18 cellular contexts compared by ENCODE assay signal in the genomic region with DNA sequence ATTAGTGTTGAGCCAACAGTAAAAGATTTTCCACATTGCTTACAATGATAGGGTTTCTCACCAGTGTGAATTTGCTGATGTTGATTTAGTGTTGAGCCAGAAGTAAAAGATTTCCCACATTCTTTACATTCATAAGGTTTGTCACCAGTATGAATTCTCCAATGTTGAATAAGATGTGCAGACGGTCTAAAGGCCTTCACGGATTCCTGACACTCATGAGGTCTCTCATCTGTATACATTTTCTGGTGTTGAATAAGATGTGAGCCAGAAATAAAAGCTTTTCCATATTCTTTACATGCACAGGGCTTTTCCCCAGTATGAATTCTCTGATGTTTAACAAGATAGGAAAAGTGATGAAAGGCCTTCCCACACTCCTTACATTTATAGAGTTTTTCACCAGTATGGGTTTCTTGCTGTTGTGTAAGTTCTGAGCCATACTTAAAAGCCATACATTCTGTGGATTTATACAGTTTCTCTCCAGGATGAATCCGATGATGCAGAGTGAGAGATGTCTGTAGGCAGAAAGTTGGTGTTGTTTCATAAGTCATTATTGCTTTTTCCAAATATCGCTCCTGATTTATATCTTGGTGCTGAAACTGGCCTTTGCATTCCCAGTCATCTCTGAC. TPM values are rescaled to one million over a fixed set of nuclear protein-coding genes. Genes with fewer than 3 reads are reported as not detected.
DNase-seq lines count a peak whose midpoint lies in the region; ATAC-seq and TF ChIP-seq lines count a peak whose summit lies in the region.
"Had no signal": no experiment of that assay in that cellular context is flagged by ENCODE, and none has a peak within 500 bp of the region (broad histone marks: within the 10 kb centered on the region; RNA-seq: fewer than 3 reads in every experiment).

No MANE protein-coding gene starts in this region.

- H3F3A ChIP-seq in neural progenitor cell (ENCODE audit: low read depth): peaks cover 26% of the 10 kb centered on the region

- peaks cover 58% of the 10 kb centered on the region for H3K9me3 Mint-ChIP-seq in CD8-positive, alpha-beta T cell
- H3K9me3 Mint-ChIP-seq in endodermal cell (peaks cover 98% of the 10 kb centered on the region), neural progenitor cell (peaks cover 86% of the 10 kb centered on the region)

- no peak overlapping the region for H3K27ac Mint-ChIP-seq in CD8-positive, alpha-beta T cell
- H3K27ac Mint-ChIP-seq in endodermal cell (no peak overlapping the region), neural progenitor cell (no peak overlapping the region)
- H3K27ac Mint-ChIP-seq: HFFc6 had no signal

- no peak for ATAC-seq in CD8-positive, alpha-beta T cell

- TF ChIP-seq POLR2A in breast epithelium (IDR thresholded peaks at IDR 0.05): no peak

- POLR2A ChIA-PET in CD8-positive, alpha-beta T cell (lab: Charles Lee): no interaction called here

- peaks cover 65% of the 10 kb centered on the region for H3K9me3 ChIP-seq in CD8-positive, alpha-beta T cell (ENCODE audit: low read length)
- H3K9me3 ChIP-seq in HUES64 (ENCODE audit: insufficient read depth, low read depth, low read length) (peaks cover 98% of the 10 kb centered on the region), endodermal cell (ENCODE audit: control insufficient read depth, low read length) (peaks cover 100% of the 10 kb centered on the region), skeletal muscle satellite cell (replicated peaks; ENCODE audit: low read length) (peaks cover 74% of the 10 kb centered on the region), breast epithelium (peaks cover 94 to 99% of the 10 kb centered on the region in 2 donors), neural progenitor cell (ENCODE audit: low read depth) (peaks cover 86% of the 10 kb centered on the region)

- H3K27me3 ChIP-seq in CD8-positive, alpha-beta T cell (ENCODE audit: insufficient read depth, low read length): no peaks in the 10 kb centered on the region
- H3K27me3 ChIP-seq in HUES64 (ENCODE audit: insufficient read depth, low read length) (no peaks in the 10 kb centered on the region), endodermal cell (ENCODE audit: control insufficient read depth, insufficient read depth, low read length, poor library complexity, severe bottlenecking) (no peaks in the 10 kb centered on the region), skeletal muscle satellite cell (ENCODE audit: control insufficient read depth, insufficient read depth, low read length) (no peaks in the 10 kb centered on the region), breast epithelium (no peaks in the 10 kb centered on the region), neural progenitor cell (no peaks in the 10 kb centered on the region)
- H3K27me3 ChIP-seq: BE2C, Peyer's patch had no signal

- H3K9ac ChIP-seq in HUES64 (ENCODE audit: low read depth, low read length): no peak overlapping the region
- no peak overlapping the region for H3K9ac ChIP-seq in endodermal cell (ENCODE audit: extremely low read depth, low read length, poor library complexity, severe bottlenecking)
- no peak overlapping the region for H3K9ac ChIP-seq in skeletal muscle satellite cell (ENCODE audit: low read depth, low read length)
- H3K9ac ChIP-seq in neural progenitor cell: no peak overlapping the region

- no peaks in the 10 kb centered on the region for H4K20me1 ChIP-seq in neural progenitor cell (ENCODE audit: low read depth)

- 100% methylated on average over 4 of the region's 4 CpGs for WGBS in HUES64
- 94 to 97% methylated on average over 2 to 4 of the region's 4 CpGs for WGBS in endodermal cell (ENCODE audit: insufficient coverage in 1 of 2, insufficient read length in 1 of 2), 2 experiments

- CTCF ChIA-PET in CD8-positive, alpha-beta T cell (lab: Charles Lee): no interaction called here

- no peak overlapping the region for H2AFZ ChIP-seq in neural progenitor cell (replicated peaks)

- H3K4me1 ChIP-seq in CD8-positive, alpha-beta T cell (ENCODE audit: insufficient read depth, low read length): no peaks in the 10 kb centered on the region
- H3K4me1 ChIP-seq in HUES64 (ENCODE audit: insufficient read depth, low read length) (no peaks in the 10 kb centered on the region), endodermal cell (ENCODE audit: control insufficient read depth, insufficient read depth, low read length) (no peaks in the 10 kb centered on the region), skeletal muscle satellite cell (ENCODE audit: control insufficient read depth, insufficient read depth, low read length) (no peaks in the 10 kb centered on the region), breast epithelium (no peaks in the 10 kb centered on the region), neural progenitor cell (no peaks in the 10 kb centered on the region)
- H3K4me1 ChIP-seq: BE2C, Peyer's patch had no signal

- peaks cover 14% of the 10 kb centered on the region for H3K36me3 ChIP-seq in CD8-positive, alpha-beta T cell (ENCODE audit: insufficient read depth, low read length)
- peaks cover 99% of the 10 kb centered on the region for H3K36me3 ChIP-seq in HUES64 (ENCODE audit: insufficient read depth, low read length)
- H3K36me3 ChIP-seq in endodermal cell (ENCODE audit: control insufficient read depth, insufficient read depth, low read length): peaks cover 100% of the 10 kb centered on the region
- peaks cover 52% of the 10 kb centered on the region for H3K36me3 ChIP-seq in skeletal muscle satellite cell (ENCODE audit: insufficient read depth, low read length)
- peaks cover 7% of the 10 kb centered on the region for H3K36me3 ChIP-seq in breast epithelium
- H3K36me3 ChIP-seq in neural progenitor cell: peaks cover 83% of the 10 kb centered on the region

- H3K36me3 Mint-ChIP-seq in CD8-positive, alpha-beta T cell: peaks cover 86% of the 10 kb centered on the region
- H3K36me3 Mint-ChIP-seq in endodermal cell (ENCODE audit: low read depth) (peaks cover 98% of the 10 kb centered on the region), neural progenitor cell (peaks cover 77% of the 10 kb centered on the region)

- H3K79me2 ChIP-seq in neural progenitor cell (ENCODE audit: low read depth): no peaks in the 10 kb centered on the region

- no peak overlapping the region for H3K27ac ChIP-seq in CD8-positive, alpha-beta T cell (ENCODE audit: low read depth, low read length)
- no peak overlapping the region for H3K27ac ChIP-seq in HUES64 (ENCODE audit: low read depth, low read length)
- H3K27ac ChIP-seq in endodermal cell (ENCODE audit: low read depth, low read length): no peak overlapping the region
- H3K27ac ChIP-seq in breast epithelium: no peak overlapping the region
- no peak overlapping the region for H3K27ac ChIP-seq in neural progenitor cell
- H3K27ac ChIP-seq: Peyer's patch had no signal

- H3K4me2 ChIP-seq in skeletal muscle satellite cell (ENCODE audit: low read length) (no peak overlapping the region), neural progenitor cell (no peak overlapping the region)

- H3K4me3 ChIP-seq in CD8-positive, alpha-beta T cell (ENCODE audit: low read depth, low read length): peak overlapping the region; percentile 8
- H3K4me3 ChIP-seq in HUES64 (ENCODE audit: low read length) (peak overlapping the region; percentile 24), endodermal cell (ENCODE audit: low read length) (peak overlapping the region; percentile 69), skeletal muscle satellite cell (ENCODE audit: low read length) (peak overlapping the region; percentile 30), breast epithelium (peak overlapping the region in 1 of 3 donors; percentile 7), neural progenitor cell (no peak overlapping the region)
- H3K4me3 ChIP-seq: Peyer's patch had no signal

- H3K4me1 Mint-ChIP-seq in CD8-positive, alpha-beta T cell (ENCODE audit: low read depth): no peaks in the 10 kb centered on the region
- no peaks in the 10 kb centered on the region for H3K4me1 Mint-ChIP-seq in endodermal cell
- H3K4me1 Mint-ChIP-seq in neural progenitor cell: no peaks in the 10 kb centered on the region

- no peak overlapping the region for H3K4me3 Mint-ChIP-seq in CD8-positive, alpha-beta T cell
- H3K4me3 Mint-ChIP-seq in endodermal cell: no peak overlapping the region
- H3K4me3 Mint-ChIP-seq in neural progenitor cell: no peak overlapping the region
- H3K4me3 Mint-ChIP-seq: HFFc6 had no signal

- no peak for DNase-seq in CD8-positive, alpha-beta T cell
- DNase-seq in endodermal cell (no peak), breast epithelium (ENCODE audit: low spot score in 2 of 2) (no peak), RPMI8226 (no peak), neural progenitor cell (ENCODE audit: low spot score) (no peak)
- DNase-seq in stimulated activated CD4-positive, alpha-beta T cell treated with anti-CD3 and anti-CD28 coated beads, Interleukin-4, amount 100 ng/mL, for 1 hour: no peak
- DNase-seq: BE2C, COR-L47, HFFc6, Kasumi-1, NCI-H1105 treated with DMSO at 0.1 percent for 48 hours, NCI-H187 treated with DMSO at 0.1 percent for 48 hours, NCI-H2171, NCI-H774, Peyer's patch, SHP77 had no signal

- intact Hi-C loops in CD8-positive, alpha-beta T cell (cut with DNase I, micrococcal nuclease): no loop called here
- intact Hi-C loops in breast epithelium (cut with DNase I; ENCODE audit: low total_unique reads): no loop called here

- no peak for TF ChIP-seq CTCF in CD8-positive, alpha-beta T cell (IDR thresholded peaks at IDR 0.05)
- TF ChIP-seq CTCF in endodermal cell (conservative IDR thresholded peaks at IDR 0.05) (no peak), breast epithelium (IDR thresholded peaks at IDR 0.05) (no peak), neural progenitor cell (IDR thresholded peaks at IDR 0.05) (no peak)

- H3K27me3 Mint-ChIP-seq in CD8-positive, alpha-beta T cell (ENCODE audit: low read depth): no peaks in the 10 kb centered on the region
- H3K27me3 Mint-ChIP-seq in endodermal cell (ENCODE audit: insufficient read depth): peaks cover 3% of the 10 kb centered on the region
- peaks cover 3% of the 10 kb centered on the region for H3K27me3 Mint-ChIP-seq in neural progenitor cell (ENCODE audit: insufficient read depth, low read depth)

RNA-seq across cellular contexts. Expression of gene ZNF850, which starts 22.4 kb away (rescaled TPM):
- total RNA-seq in CD8-positive, alpha-beta T cell: 1 to 10 TPM; 1.5 to 2.7 TPM
- 4.3 TPM for polyA plus RNA-seq in HUES64 (2013, experiment 1 of 2)
- 4.2 TPM for polyA plus RNA-seq in HUES64 (2013, experiment 2 of 2)
- total RNA-seq in endodermal cell: 10 to 100 TPM; 28.1 to 30.7 TPM
- 3.2 TPM for polyA plus RNA-seq in endodermal cell (2013, experiment 1 of 2)
- polyA plus RNA-seq in endodermal cell (2013, experiment 2 of 2): 4.3 TPM
- total RNA-seq in skeletal muscle satellite cell (2012; rRNA removed): 4.2 and 5.1 TPM in 2 replicates
- 1 to 10 TPM; 2.3 to 8.5 (median 2.4) TPM for total RNA-seq in breast epithelium
- 25.5 and 32.1 TPM in 2 replicates for total RNA-seq in neural progenitor cell (ENCODE audit: low replicate concordance)
